Comparison of ENCODE assay signal across 8 cellular contexts in genomic region chr17:40098846-40099626, GRCh38. TPM values are rescaled to one million over a fixed set of nuclear protein-coding genes. Genes with fewer than 3 reads are reported as not detected.
DNase-seq lines count a peak whose midpoint lies in the region; ATAC-seq and TF ChIP-seq lines count a peak whose summit lies in the region.

No MANE protein-coding gene starts in this region.

- no peaks in the 10 kb centered on the region for H3K27me3 ChIP-seq in thoracic aorta (replicated peaks; ENCODE audit: insufficient read depth)

- no peaks in the 10 kb centered on the region for H3K27me3 Mint-ChIP-seq in activated naive CD8-positive, alpha-beta T cell treated with anti-CD3 and anti-CD28 coated beads for 36 hours
- H3K27me3 Mint-ChIP-seq in glutamatergic neuron (ENCODE audit: unreplicated experiment) = peaks cover 15% of the 10 kb centered on the region
- no peaks in the 10 kb centered on the region for H3K27me3 Mint-ChIP-seq in osteocyte (ENCODE audit: unreplicated experiment)

- H3K36me3 Mint-ChIP-seq in activated naive CD8-positive, alpha-beta T cell treated with anti-CD3 and anti-CD28 coated beads for 36 hours = peaks cover 37% of the 10 kb centered on the region
- H3K36me3 Mint-ChIP-seq in glutamatergic neuron (ENCODE audit: unreplicated experiment) (no peaks in the 10 kb centered on the region), osteocyte (ENCODE audit: unreplicated experiment) (peaks cover 12% of the 10 kb centered on the region)

- peak overlapping the region; percentile 95 to 100 for H3K27ac ChIP-seq in thoracic aorta

- peak overlapping the region; percentile 90 for H3K27ac Mint-ChIP-seq in activated naive CD8-positive, alpha-beta T cell treated with anti-CD3 and anti-CD28 coated beads for 36 hours
- H3K27ac Mint-ChIP-seq in glutamatergic neuron (ENCODE audit: unreplicated experiment) (peak overlapping the region; percentile 46), osteocyte (ENCODE audit: unreplicated experiment) (peak overlapping the region; percentile 97)

- no peaks in the 10 kb centered on the region for H3K9me3 ChIP-seq in thoracic aorta

- no peak for TF ChIP-seq CTCF in glutamatergic neuron (IDR thresholded peaks at IDR 0.05; ENCODE audit: partially characterized antibody, unreplicated experiment)
- TF ChIP-seq CTCF in osteocyte (IDR thresholded peaks at IDR 0.05) = no peak
- TF ChIP-seq CTCF in thoracic aorta (IDR thresholded peaks at IDR 0.05) = no peak

- H3K4me3 Mint-ChIP-seq in activated naive CD8-positive, alpha-beta T cell treated with anti-CD3 and anti-CD28 coated beads for 36 hours = peak overlapping the region; percentile 94
- H3K4me3 Mint-ChIP-seq in glutamatergic neuron (ENCODE audit: unreplicated experiment) (peak overlapping the region; percentile 97), osteocyte (ENCODE audit: unreplicated experiment) (peak overlapping the region; percentile 89)

- peak; percentile 96 for DNase-seq in GM04503 (ENCODE audit: low read depth)
- peak; percentile 87 for DNase-seq in NCI-H1105 (lab: John Stamatoyannopoulos, UW)
- peak; percentile 94 for DNase-seq in SKM-1 treated with dmso at 0.1 percent for 144 hours (lab: John Stamatoyannopoulos, UW; ENCODE audit: unreplicated experiment)
- peak; percentile 98 for DNase-seq in activated naive CD8-positive, alpha-beta T cell treated with anti-CD3 and anti-CD28 coated beads for 36 hours
- DNase-seq in glutamatergic neuron = peak; percentile 96
- peak; percentile 96 for DNase-seq in osteocyte (ENCODE audit: extremely low spot score, unreplicated experiment)
- peak; percentile 99 for DNase-seq in thoracic aorta (ENCODE audit: low spot score)

- peak; percentile 54 for ATAC-seq in HG02610 (IDR thresholded peaks at IDR 0.05; ENCODE audit: unreplicated experiment)
- peak; percentile 70 for ATAC-seq in thoracic aorta (ENCODE audit: insufficient number of reproducible peaks, low FRiP score, low read depth)

- peaks cover 34 to 76% of the 10 kb centered on the region in 2 donors for H3K4me1 ChIP-seq in thoracic aorta (ENCODE audit: control insufficient read depth in 1 of 2, low read depth in 2 of 2)

- peaks cover 77% of the 10 kb centered on the region for H3K4me1 Mint-ChIP-seq in activated naive CD8-positive, alpha-beta T cell treated with anti-CD3 and anti-CD28 coated beads for 36 hours
- H3K4me1 Mint-ChIP-seq in glutamatergic neuron (ENCODE audit: low read depth, unreplicated experiment) = peaks cover 17% of the 10 kb centered on the region
- H3K4me1 Mint-ChIP-seq in osteocyte (ENCODE audit: unreplicated experiment) = peaks cover 49% of the 10 kb centered on the region

- H3K4me3 ChIP-seq in thoracic aorta = peak overlapping the region; percentile 82

- peaks cover 21% of the 10 kb centered on the region for H3K36me3 ChIP-seq in thoracic aorta

- no peaks in the 10 kb centered on the region for H3K9me3 Mint-ChIP-seq in activated naive CD8-positive, alpha-beta T cell treated with anti-CD3 and anti-CD28 coated beads for 36 hours
- H3K9me3 Mint-ChIP-seq in glutamatergic neuron (ENCODE audit: unreplicated experiment) (peaks cover 5% of the 10 kb centered on the region), osteocyte (ENCODE audit: unreplicated experiment) (no peaks in the 10 kb centered on the region)

RNA-seq across cellular contexts. Expression of gene NR1D1, which starts 1.4 kb away (rescaled TPM):
- total RNA-seq in activated naive CD8-positive, alpha-beta T cell treated with anti-CD3 and anti-CD28 coated beads for 36 hours = 1 to 10 TPM; 4.8 to 5.8 TPM
- total RNA-seq in glutamatergic neuron (ENCODE audit: unreplicated experiment) = 1.3 TPM
- total RNA-seq in osteocyte = 6.1 and 6.9 TPM in 2 replicates
- 10 to 100 TPM; 10.3 to 29.1 TPM for total RNA-seq in thoracic aorta

RNA-seq across cellular contexts. Expression of gene MSL1, which starts 22.7 kb away (rescaled TPM):
- 10 to 100 TPM; 62.7 to 66.7 TPM for total RNA-seq in activated naive CD8-positive, alpha-beta T cell treated with anti-CD3 and anti-CD28 coated beads for 36 hours
- total RNA-seq in glutamatergic neuron (ENCODE audit: unreplicated experiment) (110 TPM), osteocyte (85.9 and 86.8 TPM in 2 replicates), thoracic aorta (100 to 1,000 TPM in 1 of 2 donors, 10 to 100 TPM in 1; 69.3 to 107 TPM)

RNA-seq across cellular contexts. Expression of gene THRA, which starts 36.3 kb away (rescaled TPM):
- total RNA-seq in activated naive CD8-positive, alpha-beta T cell treated with anti-CD3 and anti-CD28 coated beads for 36 hours = 10 to 100 TPM; 11.4 to 12.1 TPM
- total RNA-seq in glutamatergic neuron (ENCODE audit: unreplicated experiment) (17.6 TPM), osteocyte (44.6 and 46.3 TPM in 2 replicates), thoracic aorta (10 to 100 TPM; 64.8 to 75.0 TPM)

RNA-seq across cellular contexts. Expression of gene CASC3, which starts 41.3 kb away (rescaled TPM):
- 10 to 100 TPM; 74.5 to 77.0 TPM for total RNA-seq in activated naive CD8-positive, alpha-beta T cell treated with anti-CD3 and anti-CD28 coated beads for 36 hours
- total RNA-seq in glutamatergic neuron (ENCODE audit: unreplicated experiment) = 145 TPM
- total RNA-seq in osteocyte = 87.5 and 90.9 TPM in 2 replicates
- 100 to 1,000 TPM in 1 of 2 donors, 10 to 100 TPM in 1; 81.8 to 108 TPM for total RNA-seq in thoracic aorta

RNA-seq across cellular contexts. Expression of gene MED24, which starts 44.8 kb away (rescaled TPM):
- total RNA-seq in activated naive CD8-positive, alpha-beta T cell treated with anti-CD3 and anti-CD28 coated beads for 36 hours = 100 to 1,000 TPM; 103 to 107 TPM
- total RNA-seq in glutamatergic neuron (ENCODE audit: unreplicated experiment) = 172 TPM
- 74.5 and 96.2 TPM in 2 replicates for total RNA-seq in osteocyte
- 10 to 100 TPM; 72.0 to 82.9 TPM for total RNA-seq in thoracic aorta

Comparison
In these comparisons a context has a peak if more than half of its experiments do, and no peak if none do; other contexts are left out.
1. Peak in every context shown above with its lines: DNase-seq, ATAC-seq, H3K4me3 ChIP-seq and H3K27ac ChIP-seq.
2. H3K27ac Mint-ChIP-seq: peak in every context shown above with its lines; median percentile 97 in osteocyte; 90 in activated naive CD8-positive, alpha-beta T cell treated with anti-CD3 and anti-CD28 coated beads for 36 hours; 46 in glutamatergic neuron.